In genomic region chr6:2158596-2159271, GRCh38 we compare ENCODE assay signal across 9 cellular contexts.
DNase-seq lines count a peak whose midpoint lies in the region; ATAC-seq and TF ChIP-seq lines count a peak whose summit lies in the region.
"Had no signal": no experiment of that assay in that cellular context is flagged by ENCODE, and none has a peak within 500 bp of the region (broad histone marks: within the 10 kb centered on the region; RNA-seq: fewer than 3 reads in every experiment).

No MANE protein-coding gene starts in this region.

- 42% methylated on average over 12 of the region's 12 CpGs for WGBS in hepatocyte (ENCODE audit: low lambda C conversion rate, missing lambda C conversion rate)

- H3K27ac ChIP-seq in 22Rv1 (no peak overlapping the region), RWPE1 (no peak overlapping the region), hepatocyte (no peak overlapping the region)

- no peaks in the 10 kb centered on the region for H3K27me3 ChIP-seq in hepatocyte

- DNase-seq in ELF-1 (ENCODE audit: low read depth, low spot score) = peak; percentile 87
- DNase-seq in RWPE1 (ENCODE audit: low spot score) = peak; percentile 4
- DNase-seq in hepatocyte (ENCODE audit: low spot score) = peak; percentile 54
- no peak for DNase-seq in central memory CD4-positive, alpha-beta T cell
- DNase-seq in posterior vena cava (ENCODE audit: low spot score) = no peak
- DNase-seq in NCI-H1417 (lab: John Stamatoyannopoulos, UW) = no peak
- DNase-seq: NCI-H2081 treated with DMSO at 0.1 percent for 48 hours had no signal

- H2AFZ ChIP-seq in hepatocyte = no peak overlapping the region

- H3K9me2 ChIP-seq in hepatocyte (replicated peaks; ENCODE audit: insufficient read depth) = no peaks in the 10 kb centered on the region

- no peaks in the 10 kb centered on the region for H3K9me3 ChIP-seq in hepatocyte (ENCODE audit: low read depth)

- peak; percentile 64 for TF ChIP-seq CTCF in 22Rv1 (IDR thresholded peaks at IDR 0.05)
- TF ChIP-seq CTCF in RWPE1 (conservative IDR thresholded peaks at IDR 0.05; ENCODE audit: low read depth) = peak; percentile 20; the same call in 1 of the 2 replicates
- TF ChIP-seq CTCF in hepatocyte (IDR thresholded peaks at IDR 0.05; ENCODE audit: poor library complexity) = peak; percentile 45

- CTCF ChIA-PET in RWPE1 (lab: Yijun Ruan, JAX) = no interaction called here

- intact Hi-C loops in posterior vena cava (cut with DNase I) = no loop called here

- H3K4me1 ChIP-seq in hepatocyte (ENCODE audit: insufficient read depth) = no peaks in the 10 kb centered on the region

- no peaks in the 10 kb centered on the region for H3K36me3 ChIP-seq in hepatocyte (replicated peaks; ENCODE audit: insufficient read depth, low read depth)

- no peak overlapping the region for H3K4me2 ChIP-seq in hepatocyte

- no peak overlapping the region for H3K4me3 ChIP-seq in hepatocyte

- no peak for ATAC-seq in GM21390 (IDR thresholded peaks at IDR 0.05; ENCODE audit: unreplicated experiment)

- POLR2A ChIA-PET in RWPE1 (lab: Yijun Ruan, JAX; ENCODE audit: low non-redundant PET) = no interaction called here

- H3K79me2 ChIP-seq in hepatocyte = peaks cover 9% of the 10 kb centered on the region

- no peaks in the 10 kb centered on the region for H4K20me1 ChIP-seq in hepatocyte (ENCODE audit: insufficient read depth, poor library complexity, severe bottlenecking)

Comparison
In these comparisons a context has a peak if more than half of its experiments do, and no peak if none do; other contexts are left out.
1. DNase-seq: peak in ELF-1 (single experiment), RWPE1 (single experiment) and hepatocyte (single experiment); none in central memory CD4-positive, alpha-beta T cell (single experiment), posterior vena cava (single experiment) and NCI-H1417 (0 of 3).
2. Peak in every context shown above with its lines, with median percentiles within 50 percentile points of each other: CTCF ChIP-seq.